In the genomic region with DNA sequence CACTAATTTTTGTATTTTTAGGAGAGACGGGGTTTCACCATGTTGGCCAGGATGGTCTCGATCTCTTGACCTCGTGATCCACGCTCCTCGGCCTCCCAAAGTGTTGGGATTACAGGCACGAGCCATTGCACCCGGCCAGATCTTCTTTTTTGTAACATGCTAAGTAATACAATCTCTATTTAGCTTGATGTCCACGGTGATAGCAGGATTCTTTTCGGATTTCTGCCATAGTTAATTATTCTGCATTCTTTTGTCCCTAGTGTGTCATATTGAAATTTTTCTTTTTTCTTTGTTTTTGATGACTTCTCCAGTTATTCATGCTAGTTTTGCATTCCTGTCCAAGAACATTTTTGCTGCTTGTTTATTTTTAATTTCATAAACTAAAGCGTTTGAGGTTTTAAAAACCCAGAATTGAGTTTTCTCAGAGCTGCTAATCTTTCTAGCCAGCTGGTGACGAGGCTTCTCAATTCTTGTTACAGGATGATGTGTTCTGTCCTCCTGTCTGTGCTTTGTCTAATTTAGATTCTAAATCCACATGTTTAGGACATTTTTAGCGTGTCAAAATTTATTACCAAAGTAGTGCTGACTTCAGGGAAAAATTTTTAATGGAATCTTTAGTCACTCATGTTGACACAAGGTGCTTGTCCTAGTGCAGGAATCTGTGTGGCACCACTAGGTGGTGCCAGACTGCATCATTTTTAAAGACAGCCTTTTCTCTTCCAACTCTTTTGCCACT, we compare ENCODE assay signal across 8 cellular contexts. TPM values are rescaled to one million over a fixed set of nuclear protein-coding genes. Genes with fewer than 3 reads are reported as not detected.
DNase-seq lines count a peak whose midpoint lies in the region; ATAC-seq and TF ChIP-seq lines count a peak whose summit lies in the region.

No MANE protein-coding gene starts in this region.

- no peak overlapping the region for H3K4me3 Mint-ChIP-seq in neural crest cell

- no peaks in the 10 kb centered on the region for H3K27me3 Mint-ChIP-seq in neural crest cell (ENCODE audit: low read depth)

- H3K9me3 Mint-ChIP-seq in neural crest cell, result no peaks in the 10 kb centered on the region

- H3K4me1 Mint-ChIP-seq in neural crest cell, result peaks cover 31% of the 10 kb centered on the region

- in situ Hi-C loops in ACHN (cut with HindIII; ENCODE audit: low pct_ligation_motif_present, low pct_unique_long_range_greater_than_20kb, low sequenced_read_pairs), result no loop called here

- no peak overlapping the region for H3K4me3 ChIP-seq in fibroblast of mammary gland (ENCODE audit: control insufficient read depth, low read depth, low read length)

- TF ChIP-seq CTCF in GM10248 (IDR thresholded peaks at IDR 0.05; ENCODE audit: control extremely low read depth, extremely low read depth, low read depth, missing control alignments) (peak; percentile 81), fibroblast of mammary gland (conservative IDR thresholded peaks at IDR 0.05; ENCODE audit: control insufficient read depth, insufficient read depth, low read depth, low read length) (peak; percentile 97), neural crest cell (conservative IDR thresholded peaks at IDR 0.05) (peak; percentile 95)

- POLR2A ChIA-PET in GM10248 (lab: Yijun Ruan, JAX), result no interaction called here

- no peaks in the 10 kb centered on the region for H3K36me3 Mint-ChIP-seq in neural crest cell (ENCODE audit: low read depth)

- CTCF ChIA-PET in GM10248 (lab: Yijun Ruan, JAX), result interaction anchor here (0.5 to 3.6 kb wide), 35 partner anchors 9 to 663 kb away, joined by 3 to 59 read pairs (median 4); no protein-coding TSS in a partner anchor

- H3K27ac Mint-ChIP-seq in neural crest cell (ENCODE audit: unreplicated experiment), result no peak overlapping the region

- ATAC-seq in HG02884 (IDR thresholded peaks at IDR 0.05; ENCODE audit: unreplicated experiment), result no peak

- DNase-seq in ACHN, result peak; percentile 71
- peak; percentile 40 for DNase-seq in GM10248 (ENCODE audit: extremely low spot score)
- peak; percentile 16 for DNase-seq in NCI-H345 (lab: John Stamatoyannopoulos, UW)
- DNase-seq in activated CD4-positive, alpha-beta T cell treated with anti-CD3 and anti-CD28 coated beads, Interleukin-2, amount 50 U/mL, for 48 hours, result peak; percentile 29 to 42
- DNase-seq in fibroblast of mammary gland (ENCODE audit: low read depth), result peak; percentile 83
- peak; percentile 22 for DNase-seq in neural crest cell (ENCODE audit: low read depth, low spot score)
- no peak for DNase-seq in NCI-H1436 (lab: John Stamatoyannopoulos, UW)

RNA-seq across cellular contexts. Expression of a gene that starts 21.8 kb away (rescaled TPM):
- total RNA-seq in neural crest cell, result 48.1 and 48.4 TPM in 2 replicates

RNA-seq across cellular contexts. Expression of a gene that starts 44.3 kb away (rescaled TPM):
- 141 and 147 TPM in 2 replicates for total RNA-seq in neural crest cell
